In the genomic region with DNA sequence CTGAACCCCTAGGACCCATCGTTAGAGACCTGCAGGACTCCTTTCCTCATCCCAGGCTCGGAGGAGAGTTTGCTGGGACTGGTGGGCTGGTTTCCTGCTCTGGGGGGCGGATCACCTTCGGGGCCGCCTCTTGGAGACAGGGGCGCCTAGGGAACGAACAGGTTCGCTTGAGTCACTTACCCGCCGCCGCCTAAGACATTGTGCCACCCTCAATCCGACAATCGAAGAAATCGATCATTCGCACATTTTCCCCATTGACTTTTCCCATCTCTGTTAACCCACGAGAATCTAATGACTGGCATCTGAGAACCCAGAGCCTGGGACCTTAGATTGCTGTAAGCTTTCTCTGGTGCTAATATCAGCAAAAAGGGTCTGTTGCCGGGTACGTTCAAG, we compare ENCODE assay signal across 8 cellular contexts. TPM values are rescaled to one million over a fixed set of nuclear protein-coding genes. Genes with fewer than 3 reads are reported as not detected.
A peak's percentile ranks its signal among the peaks of the same experiment; 100 is the strongest.
DNase-seq lines count a peak whose midpoint lies in the region; ATAC-seq and TF ChIP-seq lines count a peak whose summit lies in the region.

No MANE protein-coding gene starts in this region.

- no peaks in the 10 kb centered on the region for H3K9me3 ChIP-seq in iPS-18a (ENCODE audit: control insufficient read depth, low read depth, low read length)
- no peaks in the 10 kb centered on the region for H3K9me3 ChIP-seq in stomach

- ATAC-seq in HG02588 (IDR thresholded peaks at IDR 0.05; ENCODE audit: unreplicated experiment): peak; percentile 17
- ATAC-seq in activated T-cell treated with anti-CD3 and anti-CD28 coated beads, Interleukin-2, amount 50 U/mL, for 72 hours (replicated peaks in 1 of 2): peak; percentile 27 to 30

- no peaks in the 10 kb centered on the region for H3K9me3 Mint-ChIP-seq in activated T-cell treated with anti-CD3 and anti-CD28 coated beads, Interleukin-2, amount 50 U/mL, for 72 hours

- TF ChIP-seq POLR2A in stomach (IDR thresholded peaks at IDR 0.05): no peak

- H3K27me3 ChIP-seq in iPS-18a (ENCODE audit: control insufficient read depth, insufficient read depth, low read length) (no peaks in the 10 kb centered on the region), stomach (no peaks in the 10 kb centered on the region)

- no peak for TF ChIP-seq CTCF in stomach (IDR thresholded peaks at IDR 0.05)

- peak overlapping the region; percentile 98 for H3K9ac ChIP-seq in iPS-18a (ENCODE audit: low read length)

- H3K36me3 ChIP-seq in iPS-18a (ENCODE audit: control insufficient read depth, low read depth, low read length) (peaks cover 24% of the 10 kb centered on the region), stomach (peaks cover 14 to 26% (median 24%) of the 10 kb centered on the region in 4 donors)

- peaks cover 11 to 26% of the 10 kb centered on the region in 2 donors for H3K36me3 Mint-ChIP-seq in activated T-cell treated with anti-CD3 and anti-CD28 coated beads, Interleukin-2, amount 50 U/mL, for 72 hours (ENCODE audit: insufficient read depth in 2 of 2)

- H3K27ac Mint-ChIP-seq in activated T-cell treated with anti-CD3 and anti-CD28 coated beads, Interleukin-2, amount 50 U/mL, for 72 hours: peak overlapping the region; percentile 100

- H3K4me3 Mint-ChIP-seq in activated T-cell treated with anti-CD3 and anti-CD28 coated beads, Interleukin-2, amount 50 U/mL, for 72 hours: peak overlapping the region; percentile 94 to 99

- H3K4me3 ChIP-seq in GM08714 (ENCODE audit: low read length): peak overlapping the region; percentile 98
- peak overlapping the region; percentile 97 for H3K4me3 ChIP-seq in iPS-18a (ENCODE audit: low read length)
- peak overlapping the region; percentile 80 to 93 (median 86) for H3K4me3 ChIP-seq in stomach

- DNase-seq in activated T-cell treated with anti-CD3 and anti-CD28 coated beads, Interleukin-2, amount 50 U/mL, for 72 hours: no peak
- no peak for DNase-seq in stomach
- DNase-seq in SW480 (ENCODE audit: low spot score): no peak
- no peak for DNase-seq in activated CD4-positive, alpha-beta T cell treated with anti-CD3 and anti-CD28 coated beads for 1 hour
- DNase-seq in hepatic stellate cell (ENCODE audit: low spot score): no peak

- no peaks in the 10 kb centered on the region for H3K27me3 Mint-ChIP-seq in activated T-cell treated with anti-CD3 and anti-CD28 coated beads, Interleukin-2, amount 50 U/mL, for 72 hours (ENCODE audit: low read depth)

- H3K4me1 Mint-ChIP-seq in activated T-cell treated with anti-CD3 and anti-CD28 coated beads, Interleukin-2, amount 50 U/mL, for 72 hours (ENCODE audit: low read depth): peaks cover 71% of the 10 kb centered on the region

- peak overlapping the region; percentile 99 for H3K27ac ChIP-seq in iPS-18a (ENCODE audit: low read length)
- peak overlapping the region; percentile 76 to 93 (median 90) for H3K27ac ChIP-seq in stomach

- TF ChIP-seq EP300 in stomach (IDR thresholded peaks at IDR 0.05): no peak

- peaks cover 15% of the 10 kb centered on the region for H3K4me1 ChIP-seq in iPS-18a (ENCODE audit: control insufficient read depth, low read depth, low read length)
- H3K4me1 ChIP-seq in stomach: peaks cover 38 to 74% (median 57%) of the 10 kb centered on the region in 4 donors

- 0 to 2% (median 1%) methylated on average over 18 of the region's 18 CpGs for WGBS in stomach, 5 donors

- intact Hi-C loops in stomach (cut with DNase I; ENCODE audit: low total_unique reads): no loop called here

RNA-seq across cellular contexts. Expression of a gene that starts 0.3 kb away (rescaled TPM):
- 10 to 100 TPM; 85.8 to 93.3 TPM for total RNA-seq in activated T-cell treated with anti-CD3 and anti-CD28 coated beads, Interleukin-2, amount 50 U/mL, for 72 hours
- 100 to 1,000 TPM in 1 of 5 donors, 10 to 100 TPM in 4; 18.8 to 121 (median 44.2) TPM for total RNA-seq in stomach
- 10 to 100 TPM; 12.1 to 17.9 (median 15.4) TPM for polyA plus RNA-seq in stomach

RNA-seq across cellular contexts. Expression of a gene that starts 0.7 kb away (rescaled TPM):
- total RNA-seq in activated T-cell treated with anti-CD3 and anti-CD28 coated beads, Interleukin-2, amount 50 U/mL, for 72 hours: 100 to 1,000 TPM; 215 to 231 TPM
- total RNA-seq in stomach: 100 to 1,000 TPM in 1 of 5 donors, 10 to 100 TPM in 4; 12.5 to 112 (median 34.6) TPM
- 100 to 1,000 TPM; 122 to 159 (median 128) TPM for polyA plus RNA-seq in stomach
